In genomic region chrX:122943918-122944317, GRCh38 we compare ENCODE assay signal across 18 cellular contexts.
DNase-seq lines count a peak whose midpoint lies in the region; ATAC-seq and TF ChIP-seq lines count a peak whose summit lies in the region.
"Had no signal": no experiment of that assay in that cellular context is flagged by ENCODE, and none has a peak within 500 bp of the region (broad histone marks: within the 10 kb centered on the region; RNA-seq: fewer than 3 reads in every experiment).

No MANE protein-coding gene starts in this region.

- no peak overlapping the region for H3K4me3 ChIP-seq in HEK293 (ENCODE audit: low read depth, low read length)
- H3K4me3 ChIP-seq in astrocyte of the cerebellum (ENCODE audit: low read depth, low read length): no peak overlapping the region
- no peak overlapping the region for H3K4me3 ChIP-seq in foreskin fibroblast (ENCODE audit: low read depth in 1 of 2, low read length in 2 of 2)
- H3K4me3 ChIP-seq: adrenal gland, stomach, upper lobe of left lung had no signal

- H3K36me3 ChIP-seq in HEK293 (ENCODE audit: control insufficient read depth in 2 of 2, insufficient read depth in 1 of 2, low read length in 2 of 2): no peaks in the 10 kb centered on the region
- H3K36me3 ChIP-seq: adrenal gland, stomach, upper lobe of left lung had no signal

- H3K9me3 ChIP-seq in HEK293 (ENCODE audit: control insufficient read depth, insufficient read depth, low read depth, low read length): no peaks in the 10 kb centered on the region
- H3K9me3 ChIP-seq: adrenal gland, stomach, upper lobe of left lung had no signal

- ATAC-seq in GM18520 (IDR thresholded peaks at IDR 0.05; ENCODE audit: unreplicated experiment): no peak
- ATAC-seq in HG03342 (IDR thresholded peaks at IDR 0.05; ENCODE audit: unreplicated experiment): no peak
- ATAC-seq: natural killer cell had no signal

- CTCF ChIA-PET in HEK293 (lab: Yijun Ruan, JAX): no interaction called here

- in situ Hi-C loops in astrocyte of the cerebellum (cut with HindIII; ENCODE audit: low sequenced_read_pairs): no loop called here

- no peaks in the 10 kb centered on the region; the same call in 1 of the 2 replicates for H3K4me1 ChIP-seq in HEK293 (ENCODE audit: control insufficient read depth, insufficient read depth, low read length)
- H3K4me1 ChIP-seq: adrenal gland, stomach, upper lobe of left lung had no signal

- DNase-seq in A172 (ENCODE audit: low spot score) (peak; percentile 57), astrocyte of the cerebellum (ENCODE audit: low read depth) (peak; percentile 60), foreskin fibroblast (peak; percentile 18 to 66), cortex of kidney (lab: John Stamatoyannopoulos, UW) (no peak), NCI-H1694 treated with DMSO at 0.1 percent for 48 hours (lab: John Stamatoyannopoulos, UW) (no peak)
- DNase-seq: activated gamma-delta T cell; adrenal gland; DMS153; KBM-7; natural killer cell; NCI-H2029 treated with DMSO at 0.1 percent for 48 hours; stimulated activated CD4-positive, alpha-beta T cell treated with anti-CD3 and anti-CD28 coated beads, Interleukin-2, amount 100 ng/mL, for 48 hours; stomach; SW 1271; upper lobe of left lung had no signal

- POLR2A ChIA-PET in HEK293 (lab: Yijun Ruan, JAX): no interaction called here

- peak overlapping the region; percentile 12; the same call in 1 of the 2 replicates for H3K27ac ChIP-seq in HEK293 (ENCODE audit: extremely low read depth, low read depth, low read length)
- H3K27ac ChIP-seq: adrenal gland, stomach, upper lobe of left lung had no signal

- no peak for TF ChIP-seq CTCF in HEK293 (tag by site-specific recombination; IDR thresholded peaks at IDR 0.05)
- TF ChIP-seq CTCF in astrocyte of the cerebellum (IDR thresholded peaks at IDR 0.05; ENCODE audit: low read depth, low read length, missing control alignments): no peak
- TF ChIP-seq CTCF in foreskin fibroblast (IDR thresholded peaks at IDR 0.05; ENCODE audit: low read depth, low read length): no peak

TF ChIP-seq in HEK293, 187 proteins besides CTCF, POLR2A, EP300 and RAD21:
- TF ChIP-seq ATF2 (tag by site-specific recombination; IDR thresholded peaks at IDR 0.05; ENCODE audit: low read depth) (no peak), KLF8 (tag by site-specific recombination; IDR thresholded peaks at IDR 0.05) (peak; percentile 28; the same call in 1 of the 2 replicates), ZBTB26 (tag by site-specific recombination; optimal IDR thresholded peaks at IDR 0.05) (no peak), ZNF23 (tag by site-specific recombination; IDR thresholded peaks at IDR 0.05; ENCODE audit: borderline replicate concordance) (no peak)

Comparison
In these comparisons a context has a peak if more than half of its experiments do, and no peak if none do; other contexts are left out.
1. DNase-seq: peak in A172 (single experiment), astrocyte of the cerebellum (single experiment) and foreskin fibroblast (2 of 2); none in cortex of kidney (single experiment) and NCI-H1694 treated with DMSO at 0.1 percent for 48 hours (single experiment).